In the genomic region with DNA sequence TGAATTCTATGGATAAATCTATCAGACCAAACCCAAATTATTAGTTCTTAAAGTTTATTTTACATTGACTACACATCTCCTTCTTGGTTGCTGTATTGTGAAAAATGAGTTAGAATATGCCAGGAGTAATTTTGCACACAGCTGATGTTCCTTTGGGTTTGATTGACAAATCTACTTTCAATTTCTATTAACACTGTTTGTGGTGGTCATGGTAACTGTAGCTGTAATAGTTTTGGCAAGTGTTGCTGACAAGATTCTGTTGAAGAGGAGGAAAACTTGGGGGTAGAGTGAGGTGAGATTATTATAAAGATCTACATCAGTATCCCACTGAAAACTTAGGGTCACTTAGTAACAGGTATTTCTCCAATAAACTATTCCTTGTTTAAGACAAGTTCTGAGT, we compare ENCODE assay signal across 1 cellular context.
TF ChIP-seq lines count a peak whose summit lies in the region.

No MANE protein-coding gene starts in this region.

TF ChIP-seq in WTC11, 78 proteins besides CTCF, POLR2A, EP300 and RAD21 (continued from another document):
- TF ChIP-seq, protein P1, sequence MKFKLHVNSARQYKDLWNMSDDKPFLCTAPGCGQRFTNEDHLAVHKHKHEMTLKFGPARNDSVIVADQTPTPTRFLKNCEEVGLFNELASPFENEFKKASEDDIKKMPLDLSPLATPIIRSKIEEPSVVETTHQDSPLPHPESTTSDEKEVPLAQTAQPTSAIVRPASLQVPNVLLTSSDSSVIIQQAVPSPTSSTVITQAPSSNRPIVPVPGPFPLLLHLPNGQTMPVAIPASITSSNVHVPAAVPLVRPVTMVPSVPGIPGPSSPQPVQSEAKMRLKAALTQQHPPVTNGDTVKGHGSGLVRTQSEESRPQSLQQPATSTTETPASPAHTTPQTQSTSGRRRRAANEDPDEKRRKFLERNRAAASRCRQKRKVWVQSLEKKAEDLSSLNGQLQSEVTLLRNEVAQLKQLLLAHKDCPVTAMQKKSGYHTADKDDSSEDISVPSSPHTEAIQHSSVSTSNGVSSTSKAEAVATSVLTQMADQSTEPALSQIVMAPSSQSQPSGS (CRISPR knock-in tag; IDR thresholded peaks at IDR 0.05; ENCODE audit: borderline replicate concordance, low read depth): no peak
